18 cellular contexts compared by ENCODE assay signal in the genomic region with DNA sequence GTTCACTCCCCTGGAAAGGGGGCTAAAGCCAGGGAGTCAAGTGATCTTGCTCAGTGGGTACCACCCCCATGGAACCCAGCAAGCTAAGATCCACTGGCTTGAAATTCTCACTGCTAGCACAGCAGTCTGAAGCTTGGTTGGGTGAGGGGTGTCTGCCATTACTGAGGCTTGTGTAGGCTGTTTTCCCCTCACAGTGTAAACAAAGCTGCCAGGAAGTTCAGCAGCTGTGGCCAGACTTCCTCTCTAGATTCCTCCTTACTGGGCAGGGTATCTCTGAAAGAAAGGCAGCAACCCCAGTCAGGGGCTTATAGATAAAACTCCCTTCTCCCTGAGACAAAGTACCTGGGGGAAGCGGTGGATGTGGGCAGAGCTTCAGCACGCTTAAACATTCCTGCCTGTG. TPM values are rescaled to one million over a fixed set of nuclear protein-coding genes. Genes with fewer than 3 reads are reported as not detected.
DNase-seq lines count a peak whose midpoint lies in the region; ATAC-seq and TF ChIP-seq lines count a peak whose summit lies in the region.
"Had no signal": no experiment of that assay in that cellular context is flagged by ENCODE, and none has a peak within 500 bp of the region (broad histone marks: within the 10 kb centered on the region; RNA-seq: fewer than 3 reads in every experiment).

No MANE protein-coding gene starts in this region.

- WGBS in hepatocyte (ENCODE audit: low lambda C conversion rate, missing lambda C conversion rate): 69% methylated on average over 2 of the region's 2 CpGs

- no peaks in the 10 kb centered on the region for H3K27me3 ChIP-seq in hepatocyte
- H3K27me3 ChIP-seq: BE2C had no signal

- H3K36me3 ChIP-seq in OCI-LY7 (ENCODE audit: insufficient read depth, low read length) (no peaks in the 10 kb centered on the region), hepatocyte (replicated peaks; ENCODE audit: insufficient read depth, low read depth) (no peaks in the 10 kb centered on the region)
- H3K36me3 ChIP-seq: BE2C had no signal

- intact Hi-C loops in OCI-LY7 (cut with micrococcal nuclease; ENCODE audit: unreplicated experiment): no loop called here

- H3K79me2 ChIP-seq in OCI-LY7 (ENCODE audit: insufficient read depth, low read depth, low read length) (no peaks in the 10 kb centered on the region), hepatocyte (no peaks in the 10 kb centered on the region)

- H2AFZ ChIP-seq in OCI-LY7 (ENCODE audit: low read length) (peak overlapping the region; percentile 81), hepatocyte (no peak overlapping the region)

- H3K9me2 ChIP-seq in OCI-LY7 (ENCODE audit: insufficient read depth, low read length): no peaks in the 10 kb centered on the region
- no peaks in the 10 kb centered on the region for H3K9me2 ChIP-seq in hepatocyte (replicated peaks; ENCODE audit: insufficient read depth)

- H3K4me1 ChIP-seq in OCI-LY7 (ENCODE audit: insufficient read depth, low read length, poor library complexity, severe bottlenecking) (peaks cover 10% of the 10 kb centered on the region), hepatocyte (ENCODE audit: insufficient read depth) (no peaks in the 10 kb centered on the region)
- H3K4me1 ChIP-seq: BE2C had no signal

- CTCF ChIA-PET in OCI-LY7 (lab: Charles Lee; ENCODE audit: unreplicated experiment): no interaction called here

- peak; percentile 8 for DNase-seq in SHP77 treated with DMSO at 0.1 percent for 48 hours (lab: John Stamatoyannopoulos, UW)
- DNase-seq in SHP77 (lab: John Stamatoyannopoulos, UW): no peak
- peak; percentile 43 for DNase-seq in OCI-LY7 (ENCODE audit: low spot score)
- DNase-seq in dermis blood vessel endothelial cell: peak; percentile 19
- DNase-seq in hepatocyte (ENCODE audit: low spot score): no peak
- DNase-seq in midbrain (lab: John Stamatoyannopoulos, UW): no peak
- DNase-seq: BE2C; CD8-positive, alpha-beta memory T cell; H9; Karpas-422; NCI-H146; NCI-H345; T-helper 1 cell had no signal

- H4K20me1 ChIP-seq in OCI-LY7 (ENCODE audit: insufficient read depth, low read length): no peaks in the 10 kb centered on the region
- no peaks in the 10 kb centered on the region for H4K20me1 ChIP-seq in hepatocyte (ENCODE audit: insufficient read depth, poor library complexity, severe bottlenecking)

- H3K9me3 ChIP-seq in OCI-LY7 (ENCODE audit: low read length) (no peaks in the 10 kb centered on the region), hepatocyte (ENCODE audit: low read depth) (no peaks in the 10 kb centered on the region)
- H3K9me3 ChIP-seq: BE2C had no signal

- POLR2A ChIA-PET in OCI-LY7 (lab: Charles Lee): no interaction called here

- no peak overlapping the region for H3K4me3 ChIP-seq in OCI-LY7 (ENCODE audit: low read depth, low read length, poor library complexity, severe bottlenecking)
- H3K4me3 ChIP-seq in hepatocyte: no peak overlapping the region
- H3K4me3 ChIP-seq: GM12878 had no signal

- ATAC-seq in HG03521 (IDR thresholded peaks at IDR 0.05; ENCODE audit: unreplicated experiment) (no peak), GM19395 (IDR thresholded peaks at IDR 0.05; ENCODE audit: unreplicated experiment) (no peak)
- ATAC-seq: GM12878 had no signal

- H3K27ac ChIP-seq in OCI-LY7 (ENCODE audit: low read depth, low read length, poor library complexity, severe bottlenecking) (no peak overlapping the region), hepatocyte (no peak overlapping the region)
- H3K27ac ChIP-seq: RWPE1 had no signal

- H3K4me2 ChIP-seq in OCI-LY7 (ENCODE audit: low read length) (peak overlapping the region; percentile 20; the same call in 1 of the 2 replicates), hepatocyte (no peak overlapping the region)

- no TSS peak for BruUV-seq in OCI-LY7 (replicated peaks; lab: Mats Ljungman, UMichigan)

- TF ChIP-seq CTCF in OCI-LY7 (conservative IDR thresholded peaks at IDR 0.05; ENCODE audit: low read length): no peak
- TF ChIP-seq CTCF in hepatocyte (IDR thresholded peaks at IDR 0.05; ENCODE audit: poor library complexity): no peak

RNA-seq across cellular contexts. Expression of gene EPB41L4A, which starts 17.1 kb away (rescaled TPM):
- 0.03 TPM in 1 of 2 replicates, not detected in the other for total RNA-seq in OCI-LY7 (2014; rRNA removed; shearing (Covaris generic))
- total RNA-seq in OCI-LY7 (2022): not detected in 2 replicates
- 33.5 and 48.5 TPM in 2 replicates for total RNA-seq in dermis blood vessel endothelial cell
- total RNA-seq in hepatocyte: 11.4 and 12.9 TPM in 2 replicates
- polyA plus RNA-seq in hepatocyte: 9.5 and 10.2 TPM in 2 replicates
- total RNA-seq: G401 had no signal

Comparison
In these comparisons a context has a peak if more than half of its experiments do, and no peak if none do; other contexts are left out.
1. DNase-seq: peak in SHP77 treated with DMSO at 0.1 percent for 48 hours (single experiment), OCI-LY7 (single experiment) and dermis blood vessel endothelial cell (single experiment); none in SHP77 (0 of 2), hepatocyte (single experiment) and midbrain (single experiment).
2. RNA of gene EPB41L4A, which starts 17.1 kb away (total RNA-seq): 33.5 to 48.5 TPM in dermis blood vessel endothelial cell and 11.4 to 12.9 TPM in hepatocyte; 0.03 TPM in OCI-LY7; every median in the first group is over 10 times any median in the second.